In the genomic region with DNA sequence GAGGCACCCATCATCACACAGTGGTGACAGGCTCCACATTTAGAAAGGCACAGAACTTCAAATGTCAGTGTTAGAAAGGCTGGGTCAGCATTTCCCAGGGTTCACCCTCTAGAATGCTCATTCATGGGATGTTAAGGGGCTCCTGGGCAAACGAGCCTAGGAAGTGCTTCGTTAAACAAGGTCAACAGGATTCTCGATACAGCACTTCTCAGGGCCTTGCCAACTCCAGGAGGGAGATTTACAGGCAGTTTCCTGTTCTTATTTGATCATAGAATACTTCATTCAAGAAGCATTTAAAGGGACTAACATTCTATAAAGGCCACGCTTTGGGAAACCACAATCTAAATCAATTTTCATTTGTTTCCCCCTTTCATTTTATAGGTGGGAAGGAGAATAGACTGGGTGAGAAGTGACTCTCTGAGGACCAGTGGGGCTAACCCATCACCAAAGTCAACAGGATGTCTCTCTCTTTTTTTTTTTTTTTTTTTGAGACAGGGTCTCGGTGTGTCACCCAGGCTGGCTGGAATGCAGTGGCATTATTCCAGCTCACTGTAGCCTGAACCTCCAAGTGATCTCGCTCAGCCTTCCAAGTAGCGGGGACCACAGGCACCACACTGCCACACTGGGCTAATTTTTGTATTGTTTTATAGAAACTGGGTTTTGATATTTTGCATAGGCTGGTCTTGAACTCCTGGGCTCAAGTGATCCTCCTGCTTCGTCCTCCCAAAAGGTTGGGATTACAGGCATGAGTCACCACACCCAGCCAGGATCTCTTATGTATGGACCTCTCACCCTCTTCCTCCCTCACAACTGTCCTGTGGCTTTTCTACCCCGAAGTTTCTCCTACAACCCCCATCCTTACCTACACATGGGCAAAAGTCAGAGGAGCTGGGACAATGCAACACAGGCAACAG, we compare ENCODE assay signal across 18 cellular contexts. TPM values are rescaled to one million over a fixed set of nuclear protein-coding genes. Genes with fewer than 3 reads are reported as not detected.
DNase-seq lines count a peak whose midpoint lies in the region; ATAC-seq and TF ChIP-seq lines count a peak whose summit lies in the region.
"Had no signal": no experiment of that assay in that cellular context is flagged by ENCODE, and none has a peak within 500 bp of the region (broad histone marks: within the 10 kb centered on the region; RNA-seq: fewer than 3 reads in every experiment).

No MANE protein-coding gene starts in this region.

- 63% methylated on average over 9 of the region's 9 CpGs for WGBS in urinary bladder

- H3K4me1 ChIP-seq in left lung = peaks cover 0 to 6% of the 10 kb centered on the region in 2 donors
- no peaks in the 10 kb centered on the region for H3K4me1 ChIP-seq in urinary bladder (ENCODE audit: insufficient read depth)
- H3K4me1 ChIP-seq: heart left ventricle, tibial nerve had no signal

- H3K4me3 ChIP-seq in astrocyte of the cerebellum (ENCODE audit: low read depth, low read length) (no peak overlapping the region), left lung (no peak overlapping the region), urinary bladder (ENCODE audit: low read depth, low read length) (no peak overlapping the region)
- H3K4me3 ChIP-seq: heart left ventricle, tibial nerve had no signal

- TF ChIP-seq CTCF in astrocyte of the cerebellum (IDR thresholded peaks at IDR 0.05; ENCODE audit: low read depth, low read length, missing control alignments) (no peak), left lung (IDR thresholded peaks at IDR 0.05) (no peak)

- peak; percentile 66 for ATAC-seq in left lung
- no peak for ATAC-seq in HG03139 (IDR thresholded peaks at IDR 0.05; ENCODE audit: unreplicated experiment)
- no peak for ATAC-seq in HG03108 (IDR thresholded peaks at IDR 0.05; ENCODE audit: unreplicated experiment)
- ATAC-seq: CD8-positive, alpha-beta T cell; T-cell had no signal

- H3K27ac ChIP-seq in left lung = no peak overlapping the region
- H3K27ac ChIP-seq in urinary bladder (ENCODE audit: low read depth) = peak overlapping the region; percentile 11
- H3K27ac ChIP-seq: 22Rv1, heart left ventricle, tibial nerve had no signal

- intact Hi-C loops in left lung (cut with DNase I) = no loop called here

- H3K9me3 ChIP-seq in left lung = no peaks in the 10 kb centered on the region
- H3K9me3 ChIP-seq: heart left ventricle, tibial nerve had no signal

- H3K27me3 ChIP-seq in left lung = peaks cover 0 to 28% of the 10 kb centered on the region in 2 donors

- in situ Hi-C loops in astrocyte of the cerebellum (cut with HindIII; ENCODE audit: low sequenced_read_pairs) = no loop called here

- no peaks in the 10 kb centered on the region for H3K36me3 ChIP-seq in left lung
- H3K36me3 ChIP-seq in urinary bladder (ENCODE audit: insufficient read depth) = no peaks in the 10 kb centered on the region
- H3K36me3 ChIP-seq: heart left ventricle, tibial nerve had no signal

- peak; percentile 23 for DNase-seq in DMS79 treated with DMSO at 0.1 percent for 48 hours (lab: John Stamatoyannopoulos, UW)
- no peak for DNase-seq in DMS79 (lab: John Stamatoyannopoulos, UW)
- DNase-seq in astrocyte of the cerebellum (ENCODE audit: low read depth) = peak; percentile 58
- DNase-seq in left lung = no peak
- no peak for DNase-seq in mucosa of gallbladder (ENCODE audit: low spot score)
- DNase-seq: CD8-positive, alpha-beta T cell; central memory CD4-positive, alpha-beta T cell; heart left ventricle; NCI-H1930; NCI-H524 treated with DMSO at 0.1 percent for 48 hours; T-cell had no signal

RNA-seq across cellular contexts. Expression of gene IGDCC4, which starts 14.1 kb away (rescaled TPM):
- total RNA-seq in left lung (1 to 10 TPM; 1.9 to 5.4 TPM), urinary bladder (36.5 TPM), mucosa of gallbladder (4.1 TPM)
- polyA plus RNA-seq in urinary bladder = 5.9 TPM

RNA-seq across cellular contexts. Expression of gene IGDCC3, which starts 30.8 kb away (rescaled TPM):
- total RNA-seq in left lung (under 1 TPM in 1 of 2 donors, not detected in 1; 0.20 TPM), urinary bladder (1.4 TPM), mucosa of gallbladder (0.69 TPM)
- 0.13 TPM for polyA plus RNA-seq in urinary bladder
- total RNA-seq: activated naive CD4-positive, alpha-beta T cell treated with anti-CD3 and anti-CD28 coated beads, Interleukin-2, amount 50 U/mL, for 72 hours; CD8-positive, alpha-beta T cell; RPMI7951; tibial nerve had no signal

Comparison
In these comparisons a context has a peak if more than half of its experiments do, and no peak if none do; other contexts are left out.
1. DNase-seq: peak in DMS79 treated with DMSO at 0.1 percent for 48 hours (single experiment) and astrocyte of the cerebellum (single experiment); none in DMS79 (single experiment), left lung (0 of 2) and mucosa of gallbladder (single experiment).